In the genomic region with DNA sequence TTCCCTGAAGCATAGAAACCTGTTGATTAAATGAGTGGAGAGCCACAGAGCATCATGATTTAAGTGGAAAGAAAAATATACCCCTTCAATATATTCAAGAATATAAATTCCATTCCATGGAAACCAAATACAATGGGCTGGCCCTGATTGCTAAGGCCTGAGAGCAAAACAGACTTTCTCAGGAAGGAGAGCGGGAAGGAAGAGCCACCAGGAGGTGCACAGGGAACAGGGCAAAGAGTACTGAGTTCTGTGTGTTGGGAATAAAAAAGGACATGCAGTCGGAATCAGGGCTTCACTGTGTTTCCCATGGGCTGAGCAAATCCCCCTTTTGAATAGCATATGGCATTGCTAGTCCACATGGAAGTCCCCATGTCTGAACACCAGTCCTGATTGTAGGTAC, we compare ENCODE assay signal across 20 cellular contexts.
"Had no signal": no experiment of that assay in that cellular context is flagged by ENCODE, and none has a peak within 500 bp of the region (broad histone marks: within the 10 kb centered on the region; RNA-seq: fewer than 3 reads in every experiment).

No MANE protein-coding gene starts in this region.

- H3K4me3 ChIP-seq: dorsolateral prefrontal cortex, gastrocnemius medialis, heart left ventricle, left lung, prostate gland, skin epidermis, testis, upper lobe of left lung had no signal

- DNase-seq: activated B cell treated with CpG ODN at 0.5 μM for 24 hours; activated CD4-positive, alpha-beta T cell treated with anti-CD3 and anti-CD28 coated beads, Interleukin-2, amount 10 ng/mL, durations not matched to agents 7 days and 5 days; activated CD8-positive, alpha-beta T cell treated with anti-CD3 and anti-CD28 coated beads, Interleukin-2, amount 10 ng/mL, durations not matched to agents 7 days and 5 days; activated naive CD4-positive, alpha-beta T cell treated with Interleukin-2 at 50 U/mL for 16 hours; activated naive CD8-positive, alpha-beta T cell treated with anti-CD3 and anti-CD28 coated beads, Interleukin-2, amount 10 ng/mL, durations not matched to agents 7 days and 5 days; activated T-cell treated with anti-CD3 and anti-CD28 coated beads, Interleukin-2, amount 50 U/mL, for 24 hours; amygdala; dorsolateral prefrontal cortex; gastrocnemius medialis; heart left ventricle; kidney; left lung; right cardiac atrium; stimulated activated CD4-positive, alpha-beta T cell treated with anti-CD3 and anti-CD28 coated beads, Interleukin-15, amount 100 ng/mL, for 24 hours; stimulated activated CD4-positive, alpha-beta T cell treated with anti-CD3 and anti-CD28 coated beads, Interleukin-2, amount 100 ng/mL, for 48 hours; testis; upper lobe of left lung had no signal

- H3K4me1 ChIP-seq: prostate gland had no signal

- H3K27me3 ChIP-seq: dorsolateral prefrontal cortex, gastrocnemius medialis, heart left ventricle, left lung, testis, upper lobe of left lung had no signal

- H3K36me3 ChIP-seq: gastrocnemius medialis, heart left ventricle, left lung, prostate gland, upper lobe of left lung had no signal

- H3K27ac ChIP-seq: gastrocnemius medialis, left lung, prostate gland, skin epidermis, testis, upper lobe of left lung had no signal

- FAIRE-seq: kidney, TTC549 had no signal

- H3K9me3 ChIP-seq: gastrocnemius medialis, heart left ventricle, left lung, prostate gland, testis, upper lobe of left lung had no signal
